ENCODE assay signal across 9 cellular contexts in the genomic region with DNA sequence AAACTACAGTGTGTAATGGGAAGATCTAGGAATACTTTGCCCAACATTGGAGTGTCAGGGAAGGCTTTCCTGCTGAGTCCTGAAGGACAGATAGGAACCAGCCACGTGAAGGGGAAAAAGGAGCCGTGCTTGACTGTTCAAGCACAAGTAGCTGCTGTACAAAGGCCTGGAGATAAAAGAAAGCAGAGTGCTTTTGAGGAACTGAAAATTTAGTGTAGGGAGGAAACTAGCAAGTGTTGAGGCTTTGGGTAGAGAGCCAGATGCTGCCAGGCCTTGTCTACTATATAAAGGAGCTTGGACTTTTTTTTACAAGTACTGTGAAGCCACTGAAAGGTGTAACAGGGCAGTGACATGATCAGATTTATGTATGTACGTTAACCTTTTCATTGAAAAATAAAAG. TPM values are rescaled to one million over a fixed set of nuclear protein-coding genes. Genes with fewer than 3 reads are reported as not detected.
DNase-seq lines count a peak whose midpoint lies in the region; ATAC-seq, FAIRE-seq and TF ChIP-seq lines count a peak whose summit lies in the region.
"Had no signal": no experiment of that assay in that cellular context is flagged by ENCODE, and none has a peak within 500 bp of the region (broad histone marks: within the 10 kb centered on the region; RNA-seq: fewer than 3 reads in every experiment).

No MANE protein-coding gene starts in this region.

- no peaks in the 10 kb centered on the region for H3K9me3 Mint-ChIP-seq in effector memory CD8-positive, alpha-beta T cell

- no peak overlapping the region for H3K9ac ChIP-seq in kidney (ENCODE audit: low read length in 2 of 2)

- peaks cover 0 to 5% of the 10 kb centered on the region in 2 donors for H3K4me1 ChIP-seq in kidney (ENCODE audit: control insufficient read depth in 1 of 2, insufficient read depth in 1 of 2, low read depth in 1 of 2, low read length in 2 of 2)

- peaks cover 0 to 8% of the 10 kb centered on the region in 2 donors for H3K27me3 Mint-ChIP-seq in effector memory CD8-positive, alpha-beta T cell

- H3K4me3 ChIP-seq in kidney (ENCODE audit: low read length in 2 of 2): no peak overlapping the region

- peaks cover 3% of the 10 kb centered on the region for H3K36me3 Mint-ChIP-seq in effector memory CD8-positive, alpha-beta T cell (ENCODE audit: insufficient read depth)

- H3K27ac ChIP-seq in kidney (ENCODE audit: low read depth in 2 of 2, low read length in 2 of 2): no peak overlapping the region

- H3K4me3 Mint-ChIP-seq in effector memory CD8-positive, alpha-beta T cell: no peak overlapping the region

- H3K36me3 ChIP-seq in kidney (ENCODE audit: control insufficient read depth in 1 of 2, insufficient read depth in 2 of 2, low read length in 2 of 2): no peaks in the 10 kb centered on the region

- in situ Hi-C loops in GM13977 (cut with MboI; ENCODE audit: low pct_unique_long_range_greater_than_20kb, low sequenced_read_pairs, unreplicated experiment): no loop called here

- ATAC-seq in GM21447 (IDR thresholded peaks at IDR 0.05; ENCODE audit: unreplicated experiment) (peak; percentile 66), HG03354 (IDR thresholded peaks at IDR 0.05; ENCODE audit: poor library complexity, severe bottlenecking, unreplicated experiment) (peak; percentile 83)
- peak; percentile 33 for ATAC-seq in effector memory CD8-positive, alpha-beta T cell (replicated peaks)

- DNase-seq in GM13977 (ENCODE audit: low spot score) (peak; percentile 57), kidney (no peak), COR-L47 (lab: John Stamatoyannopoulos, UW) (no peak), HK-2 (ENCODE audit: unreplicated experiment) (no peak), H4 (ENCODE audit: low spot score) (no peak)
- DNase-seq in effector memory CD8-positive, alpha-beta T cell: no peak
- DNase-seq: stimulated activated CD4-positive, alpha-beta T cell treated with anti-CD3 and anti-CD28 coated beads, Interleukin-1b, Interleukin-23, amount 100 ng/mL, for 48 hours had no signal

- H3K9me3 ChIP-seq in kidney (ENCODE audit: control insufficient read depth in 1 of 2, low read length in 2 of 2): no peaks in the 10 kb centered on the region

- no peak for FAIRE-seq in kidney (lab: Jason Lieb, UNC)

- no peak overlapping the region for H3K27ac Mint-ChIP-seq in effector memory CD8-positive, alpha-beta T cell

- TF ChIP-seq CTCF in GM13977 (IDR thresholded peaks at IDR 0.05; ENCODE audit: extremely low read depth, insufficient read depth, missing control alignments) (no peak), kidney (IDR thresholded peaks at IDR 0.05; ENCODE audit: borderline replicate concordance, extremely low read depth, insufficient read depth) (no peak)

- intact Hi-C loops in kidney (cut with DNase I): no loop called here

- peaks cover 0 to 2% of the 10 kb centered on the region in 2 donors for H3K4me1 Mint-ChIP-seq in effector memory CD8-positive, alpha-beta T cell (ENCODE audit: low read depth in 2 of 2)

RNA-seq across cellular contexts. Expression of gene DSE, which starts 39.0 kb away (rescaled TPM):
- 47.7 TPM for total RNA-seq in kidney
- polyA plus RNA-seq in kidney (ENCODE audit: insufficient read depth, low read depth, low replicate concordance): 6.9 TPM
- total RNA-seq in H4 (2014; rRNA removed; shearing (Covaris generic)): 58.6 and 67.1 TPM in 2 replicates

RNA-seq across cellular contexts. Expression of gene CALHM6, which starts 51.4 kb away (rescaled TPM):
- total RNA-seq in kidney: 8.2 TPM
- polyA plus RNA-seq in kidney (ENCODE audit: insufficient read depth, low read depth, low replicate concordance): 2.4 TPM
- total RNA-seq in H4 (2014; rRNA removed; shearing (Covaris generic)): 0.91 TPM in 1 of 2 replicates, not detected in the other

Comparison
In these comparisons a context has a peak if more than half of its experiments do, and no peak if none do; other contexts are left out.
1. ATAC-seq: peak in every context shown above with its lines; median percentile 83 in HG03354; 66 in GM21447; 33 in effector memory CD8-positive, alpha-beta T cell.